Comparison of ENCODE assay signal across 21 cellular contexts in genomic region chr9:23934291-23934690, GRCh38.
A peak's percentile ranks its signal among the peaks of the same experiment; 100 is the strongest.
DNase-seq lines count a peak whose midpoint lies in the region; FAIRE-seq and TF ChIP-seq lines count a peak whose summit lies in the region.
"Had no signal": no experiment of that assay in that cellular context is flagged by ENCODE, and none has a peak within 500 bp of the region (broad histone marks: within the 10 kb centered on the region; RNA-seq: fewer than 3 reads in every experiment).

No MANE protein-coding gene starts in this region.

- no peak for DNase-seq in H54 (ENCODE audit: insufficient read length, low spot score)
- no peak for DNase-seq in endodermal cell
- no peak for DNase-seq in activated CD4-positive, alpha-beta memory T cell treated with anti-CD3 and anti-CD28 coated beads for 36 hours
- DNase-seq in mesothelial cell of epicardium (ENCODE audit: low spot score in 2 of 2, unreplicated experiment in 2 of 2) = no peak
- no peak for DNase-seq in NAMALWA (ENCODE audit: low spot score)
- DNase-seq: CD4-positive, CD25-positive, alpha-beta regulatory T cell; GM23248; NCI-H1092 treated with DMSO at 0.1 percent for 48 hours; NCI-H1436; NCI-H187; NCI-H2081 treated with DMSO at 0.1 percent for 48 hours; NCI-H524 treated with DMSO at 0.1 percent for 48 hours; NCI-H82; NK-92 treated with Interleukin-12 subunit alpha and Interleukin-12 subunit beta, amount 100 ng/mL, for 24 hours; PC-9; SJCRH30 had no signal

- no peak overlapping the region for H3K4me3 ChIP-seq in HUES48 (ENCODE audit: low read depth, low read length)
- no peak overlapping the region for H3K4me3 ChIP-seq in endodermal cell (ENCODE audit: low read length)
- H3K4me3 ChIP-seq in neuron (ENCODE audit: low read length) = no peak overlapping the region
- H3K4me3 ChIP-seq: BLaER1, GM23248, PC-9, SJCRH30 had no signal

- H3K4me3 Mint-ChIP-seq in endodermal cell (no peak overlapping the region), mesothelial cell of epicardium (no peak overlapping the region)
- no peak overlapping the region for H3K4me3 Mint-ChIP-seq in activated CD4-positive, alpha-beta memory T cell treated with anti-CD3 and anti-CD28 coated beads for 36 hours
- H3K4me3 Mint-ChIP-seq: CD4-positive, CD25-positive, alpha-beta regulatory T cell had no signal

- H3K4me1 Mint-ChIP-seq in endodermal cell (peaks cover 7% of the 10 kb centered on the region), mesothelial cell of epicardium (peaks cover 7% of the 10 kb centered on the region)
- H3K4me1 Mint-ChIP-seq in activated CD4-positive, alpha-beta memory T cell treated with anti-CD3 and anti-CD28 coated beads for 36 hours (ENCODE audit: low read depth) = no peaks in the 10 kb centered on the region
- H3K4me1 Mint-ChIP-seq: CD4-positive, CD25-positive, alpha-beta regulatory T cell had no signal

- H3K27ac Mint-ChIP-seq in endodermal cell (peak overlapping the region; percentile 7), mesothelial cell of epicardium (no peak overlapping the region)
- H3K27ac Mint-ChIP-seq in activated CD4-positive, alpha-beta memory T cell treated with anti-CD3 and anti-CD28 coated beads for 36 hours = no peak overlapping the region

- WGBS in endodermal cell (ENCODE audit: insufficient coverage in 1 of 2, insufficient read length in 1 of 2), 2 experiments = 73 to 80% methylated on average over 1 of the region's 1 CpG

- TF ChIP-seq POLR2A in H54 (IDR thresholded peaks at IDR 0.05; ENCODE audit: low read depth, low read length) = no peak

- H3K4me1 ChIP-seq in HUES48 (ENCODE audit: control insufficient read depth, insufficient read depth, low read length) (peaks cover 12% of the 10 kb centered on the region), endodermal cell (ENCODE audit: control insufficient read depth, insufficient read depth, low read length) (no peaks in the 10 kb centered on the region), neuron (ENCODE audit: insufficient read depth, low read length) (peaks cover 20% of the 10 kb centered on the region)
- H3K4me1 ChIP-seq: BLaER1, SJCRH30 had no signal

- peak overlapping the region; percentile 4 for H3K27ac ChIP-seq in HUES48 (ENCODE audit: low read depth, low read length)
- peak overlapping the region; percentile 72 for H3K27ac ChIP-seq in endodermal cell (ENCODE audit: low read depth, low read length)
- H3K27ac ChIP-seq: BLaER1, GM23248, HL-60, PC-9, SJCRH30 had no signal

- H3K9me3 Mint-ChIP-seq in endodermal cell (peaks cover 2% of the 10 kb centered on the region), mesothelial cell of epicardium (no peaks in the 10 kb centered on the region)
- peaks cover 2% of the 10 kb centered on the region for H3K9me3 Mint-ChIP-seq in activated CD4-positive, alpha-beta memory T cell treated with anti-CD3 and anti-CD28 coated beads for 36 hours

- CTCF ChIA-PET in activated CD4-positive, alpha-beta memory T cell treated with anti-CD3 and anti-CD28 coated beads for 36 hours (lab: Charles Lee) = no interaction called here

- H3K36me3 Mint-ChIP-seq in endodermal cell (ENCODE audit: low read depth) (no peaks in the 10 kb centered on the region), mesothelial cell of epicardium (no peaks in the 10 kb centered on the region)
- H3K36me3 Mint-ChIP-seq in activated CD4-positive, alpha-beta memory T cell treated with anti-CD3 and anti-CD28 coated beads for 36 hours = no peaks in the 10 kb centered on the region
- H3K36me3 Mint-ChIP-seq: CD4-positive, CD25-positive, alpha-beta regulatory T cell had no signal

- H3K9me3 ChIP-seq in HUES48 (ENCODE audit: control insufficient read depth, insufficient read depth, low read length) (no peaks in the 10 kb centered on the region), endodermal cell (ENCODE audit: control insufficient read depth, low read length) (peaks cover 5% of the 10 kb centered on the region), neuron (ENCODE audit: low read length) (no peaks in the 10 kb centered on the region)
- H3K9me3 ChIP-seq: BLaER1, SJCRH30 had no signal

- TF ChIP-seq CTCF in endodermal cell (conservative IDR thresholded peaks at IDR 0.05) = no peak
- TF ChIP-seq CTCF in mesothelial cell of epicardium (IDR thresholded peaks at IDR 0.05; ENCODE audit: unreplicated experiment) = no peak

- H3K9ac ChIP-seq in HUES48 (ENCODE audit: low read depth, low read length) = no peak overlapping the region
- no peak overlapping the region for H3K9ac ChIP-seq in endodermal cell (ENCODE audit: extremely low read depth, low read length, poor library complexity, severe bottlenecking)
- H3K9ac ChIP-seq: BLaER1, GM23248 had no signal

- peak; percentile 20 for FAIRE-seq in H54 (lab: Jason Lieb, UNC)
- FAIRE-seq: A204.1 had no signal

- H3K36me3 ChIP-seq in HUES48 (ENCODE audit: control insufficient read depth, insufficient read depth, low read length) (no peaks in the 10 kb centered on the region), endodermal cell (ENCODE audit: control insufficient read depth, insufficient read depth, low read length) (no peaks in the 10 kb centered on the region), neuron (ENCODE audit: insufficient read depth, low read length) (no peaks in the 10 kb centered on the region)
- H3K36me3 ChIP-seq: BLaER1, SJCRH30 had no signal

- intact Hi-C loops in activated CD4-positive, alpha-beta memory T cell treated with anti-CD3 and anti-CD28 coated beads for 36 hours (cut with micrococcal nuclease) = no loop called here

- H3K27me3 ChIP-seq in HUES48 (ENCODE audit: control insufficient read depth, insufficient read depth, low read length) (no peaks in the 10 kb centered on the region), endodermal cell (ENCODE audit: control insufficient read depth, insufficient read depth, low read length, poor library complexity, severe bottlenecking) (no peaks in the 10 kb centered on the region), neuron (ENCODE audit: insufficient read depth, low read length) (no peaks in the 10 kb centered on the region)
- H3K27me3 ChIP-seq: BLaER1, SJCRH30 had no signal

- POLR2A ChIA-PET in activated CD4-positive, alpha-beta memory T cell treated with anti-CD3 and anti-CD28 coated beads for 36 hours (lab: Charles Lee) = no interaction called here

- no peaks in the 10 kb centered on the region for H3K27me3 Mint-ChIP-seq in endodermal cell (ENCODE audit: insufficient read depth)
- H3K27me3 Mint-ChIP-seq in activated CD4-positive, alpha-beta memory T cell treated with anti-CD3 and anti-CD28 coated beads for 36 hours = no peaks in the 10 kb centered on the region
- H3K27me3 Mint-ChIP-seq in mesothelial cell of epicardium (ENCODE audit: low read depth) = no peaks in the 10 kb centered on the region
- H3K27me3 Mint-ChIP-seq: CD4-positive, CD25-positive, alpha-beta regulatory T cell had no signal

- H2AFZ ChIP-seq in neuron (ENCODE audit: low read depth, low read length) = peak overlapping the region; percentile 0
- H2AFZ ChIP-seq: GM23248, PC-9 had no signal
